In the genomic region with DNA sequence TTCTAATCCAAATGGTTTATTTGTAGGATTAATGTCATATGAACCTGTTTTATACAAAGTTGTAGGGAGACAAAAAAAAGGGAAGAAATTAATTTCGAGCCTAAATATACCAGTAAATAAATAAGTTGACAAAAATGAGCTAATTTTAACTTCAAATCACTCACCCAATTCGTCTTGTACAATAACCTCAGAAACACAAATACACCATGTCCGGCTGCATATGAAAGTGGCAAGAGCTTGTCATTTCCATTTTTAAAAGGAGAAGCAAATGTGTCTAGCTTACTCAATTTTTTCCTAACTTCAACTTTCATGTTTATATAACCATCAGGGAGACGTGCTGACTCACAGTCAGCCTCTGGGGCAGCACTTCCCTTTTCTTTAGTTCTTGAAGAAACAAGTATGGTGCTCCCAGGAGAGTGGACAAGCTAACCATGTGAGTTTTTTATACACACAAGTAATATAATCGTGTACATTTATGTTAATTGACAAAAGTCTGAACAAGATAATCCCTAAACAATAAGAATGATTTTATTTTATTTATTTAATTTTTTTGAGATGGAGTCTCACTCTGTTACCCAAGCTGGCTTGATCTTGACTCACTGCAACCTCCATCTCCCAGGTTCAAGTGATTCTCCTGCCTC, we compare ENCODE assay signal across 1 cellular context.
A peak's percentile ranks its signal among the peaks of the same experiment; 100 is the strongest.
TF ChIP-seq lines count a peak whose summit lies in the region.

No MANE protein-coding gene starts in this region.

TF ChIP-seq in K562, 482 proteins besides CTCF, POLR2A, EP300 and RAD21 (continues in another document):
- TF ChIP-seq ZNF436 (CRISPR knock-in tag; IDR thresholded peaks at IDR 0.05) (no peak), SPI1 (IDR thresholded peaks at IDR 0.05; ENCODE audit: borderline replicate concordance, low read depth, low read length) (peak; percentile 100), JUN (IDR thresholded peaks at IDR 0.05; ENCODE audit: borderline replicate concordance, low read depth, low read length) (peak; percentile 46; the same call in 1 of the 2 replicates), JUN (CRISPR knock-in tag; IDR thresholded peaks at IDR 0.05; ENCODE audit: borderline replicate concordance) (no peak), FOXA3 (CRISPR knock-in tag; conservative IDR thresholded peaks at IDR 0.05 in 1 of 2, IDR thresholded peaks at IDR 0.05 in 1 of 2) (0 out of 4 replicates have a peak, but pooled peaks of 1 of the 2 experiments have one; percentile 38), MYBL2 (IDR thresholded peaks at IDR 0.05; ENCODE audit: low read depth) (no peak), MYBL2 (CRISPR knock-in tag; IDR thresholded peaks at IDR 0.05; ENCODE audit: borderline replicate concordance) (no peak), ZNF175 (CRISPR knock-in tag; IDR thresholded peaks at IDR 0.05; ENCODE audit: low read depth) (no peak), NFYB (IDR thresholded peaks at IDR 0.05; ENCODE audit: extremely low read depth, insufficient read length) (no peak), ZC3H11A (IDR thresholded peaks at IDR 0.05; ENCODE audit: low read depth, low read length) (no peak), ARID1B (IDR thresholded peaks at IDR 0.05) (peak; percentile 68), SMARCC2 (IDR thresholded peaks at IDR 0.05; ENCODE audit: low read depth) (peak; percentile 74), ETS2 (tag; IDR thresholded peaks at IDR 0.05; ENCODE audit: borderline replicate concordance, poor library complexity, severe bottlenecking) (no peak), STAT5A (IDR thresholded peaks at IDR 0.05; ENCODE audit: borderline replicate concordance, low read length) (no peak), MECOM (CRISPR knock-in tag; IDR thresholded peaks at IDR 0.05) (no peak), SMARCA4 (IDR thresholded peaks at IDR 0.05) (peak; percentile 83), RFX1 (IDR thresholded peaks at IDR 0.05) (no peak), ELF1 (tag; IDR thresholded peaks at IDR 0.05) (peak; percentile 42; the same call in 1 of the 2 replicates), ZNF316 (IDR thresholded peaks at IDR 0.05) (peak; percentile 74), BMI1 (IDR thresholded peaks at IDR 0.05; ENCODE audit: low read length) (no peak), GTF2E2 (tag; IDR thresholded peaks at IDR 0.05) (no peak), SOX6 (IDR thresholded peaks at IDR 0.05) (no peak), NUFIP1 (IDR thresholded peaks at IDR 0.05; ENCODE audit: partially characterized antibody) (no peak), ARNT (IDR thresholded peaks at IDR 0.05) (0 out of 4 replicates have a peak, but pooled peaks of 1 of the 2 experiments have one; percentile 59), ETV6 (IDR thresholded peaks at IDR 0.05; ENCODE audit: borderline replicate concordance in 1 of 2, low read depth in 2 of 2, low read length in 1 of 2) (no peak), ETV6 (CRISPR knock-in tag; IDR thresholded peaks at IDR 0.05; ENCODE audit: borderline replicate concordance) (no peak), DACH1 (IDR thresholded peaks at IDR 0.05; ENCODE audit: partially characterized antibody) (no peak), MAFF (IDR thresholded peaks at IDR 0.05; ENCODE audit: low read length) (peak; percentile 82), MCM5 (IDR thresholded peaks at IDR 0.05; ENCODE audit: low read depth) (no peak), BRD9 (IDR thresholded peaks at IDR 0.05; ENCODE audit: low read depth, partially characterized antibody) (no peak), KHSRP (IDR thresholded peaks at IDR 0.05) (no peak), LEF1 (IDR thresholded peaks at IDR 0.05) (peak; percentile 61; the same call in 1 of the 2 replicates)
- TF ChIP-seq, protein P1, sequence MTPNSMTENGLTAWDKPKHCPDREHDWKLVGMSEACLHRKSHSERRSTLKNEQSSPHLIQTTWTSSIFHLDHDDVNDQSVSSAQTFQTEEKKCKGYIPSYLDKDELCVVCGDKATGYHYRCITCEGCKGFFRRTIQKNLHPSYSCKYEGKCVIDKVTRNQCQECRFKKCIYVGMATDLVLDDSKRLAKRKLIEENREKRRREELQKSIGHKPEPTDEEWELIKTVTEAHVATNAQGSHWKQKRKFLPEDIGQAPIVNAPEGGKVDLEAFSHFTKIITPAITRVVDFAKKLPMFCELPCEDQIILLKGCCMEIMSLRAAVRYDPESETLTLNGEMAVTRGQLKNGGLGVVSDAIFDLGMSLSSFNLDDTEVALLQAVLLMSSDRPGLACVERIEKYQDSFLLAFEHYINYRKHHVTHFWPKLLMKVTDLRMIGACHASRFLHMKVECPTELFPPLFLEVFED (CRISPR knock-in tag; conservative IDR thresholded peaks at IDR 0.05): no peak
- TF ChIP-seq, protein P2, sequence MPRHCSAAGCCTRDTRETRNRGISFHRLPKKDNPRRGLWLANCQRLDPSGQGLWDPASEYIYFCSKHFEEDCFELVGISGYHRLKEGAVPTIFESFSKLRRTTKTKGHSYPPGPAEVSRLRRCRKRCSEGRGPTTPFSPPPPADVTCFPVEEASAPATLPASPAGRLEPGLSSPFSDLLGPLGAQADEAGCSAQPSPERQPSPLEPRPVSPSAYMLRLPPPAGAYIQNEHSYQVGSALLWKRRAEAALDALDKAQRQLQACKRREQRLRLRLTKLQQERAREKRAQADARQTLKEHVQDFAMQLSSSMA (CRISPR knock-in tag; IDR thresholded peaks at IDR 0.05): no peak
- TF ChIP-seq, protein P3, sequence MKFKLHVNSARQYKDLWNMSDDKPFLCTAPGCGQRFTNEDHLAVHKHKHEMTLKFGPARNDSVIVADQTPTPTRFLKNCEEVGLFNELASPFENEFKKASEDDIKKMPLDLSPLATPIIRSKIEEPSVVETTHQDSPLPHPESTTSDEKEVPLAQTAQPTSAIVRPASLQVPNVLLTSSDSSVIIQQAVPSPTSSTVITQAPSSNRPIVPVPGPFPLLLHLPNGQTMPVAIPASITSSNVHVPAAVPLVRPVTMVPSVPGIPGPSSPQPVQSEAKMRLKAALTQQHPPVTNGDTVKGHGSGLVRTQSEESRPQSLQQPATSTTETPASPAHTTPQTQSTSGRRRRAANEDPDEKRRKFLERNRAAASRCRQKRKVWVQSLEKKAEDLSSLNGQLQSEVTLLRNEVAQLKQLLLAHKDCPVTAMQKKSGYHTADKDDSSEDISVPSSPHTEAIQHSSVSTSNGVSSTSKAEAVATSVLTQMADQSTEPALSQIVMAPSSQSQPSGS (CRISPR knock-in tag; IDR thresholded peaks at IDR 0.05): no peak
- TF ChIP-seq, protein P4, sequence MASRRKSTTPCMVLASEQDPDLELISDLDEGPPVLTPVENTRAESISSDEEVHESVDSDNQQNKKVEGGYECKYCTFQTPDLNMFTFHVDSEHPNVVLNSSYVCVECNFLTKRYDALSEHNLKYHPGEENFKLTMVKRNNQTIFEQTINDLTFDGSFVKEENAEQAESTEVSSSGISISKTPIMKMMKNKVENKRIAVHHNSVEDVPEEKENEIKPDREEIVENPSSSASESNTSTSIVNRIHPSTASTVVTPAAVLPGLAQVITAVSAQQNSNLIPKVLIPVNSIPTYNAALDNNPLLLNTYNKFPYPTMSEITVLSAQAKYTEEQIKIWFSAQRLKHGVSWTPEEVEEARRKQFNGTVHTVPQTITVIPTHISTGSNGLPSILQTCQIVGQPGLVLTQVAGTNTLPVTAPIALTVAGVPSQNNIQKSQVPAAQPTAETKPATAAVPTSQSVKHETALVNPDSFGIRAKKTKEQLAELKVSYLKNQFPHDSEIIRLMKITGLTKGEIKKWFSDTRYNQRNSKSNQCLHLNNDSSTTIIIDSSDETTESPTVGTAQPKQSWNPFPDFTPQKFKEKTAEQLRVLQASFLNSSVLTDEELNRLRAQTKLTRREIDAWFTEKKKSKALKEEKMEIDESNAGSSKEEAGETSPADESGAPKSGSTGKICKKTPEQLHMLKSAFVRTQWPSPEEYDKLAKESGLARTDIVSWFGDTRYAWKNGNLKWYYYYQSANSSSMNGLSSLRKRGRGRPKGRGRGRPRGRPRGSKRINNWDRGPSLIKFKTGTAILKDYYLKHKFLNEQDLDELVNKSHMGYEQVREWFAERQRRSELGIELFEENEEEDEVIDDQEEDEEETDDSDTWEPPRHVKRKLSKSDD (conservative IDR thresholded peaks at IDR 0.05; ENCODE audit: low read length): no peak
- TF ChIP-seq, protein P5, sequence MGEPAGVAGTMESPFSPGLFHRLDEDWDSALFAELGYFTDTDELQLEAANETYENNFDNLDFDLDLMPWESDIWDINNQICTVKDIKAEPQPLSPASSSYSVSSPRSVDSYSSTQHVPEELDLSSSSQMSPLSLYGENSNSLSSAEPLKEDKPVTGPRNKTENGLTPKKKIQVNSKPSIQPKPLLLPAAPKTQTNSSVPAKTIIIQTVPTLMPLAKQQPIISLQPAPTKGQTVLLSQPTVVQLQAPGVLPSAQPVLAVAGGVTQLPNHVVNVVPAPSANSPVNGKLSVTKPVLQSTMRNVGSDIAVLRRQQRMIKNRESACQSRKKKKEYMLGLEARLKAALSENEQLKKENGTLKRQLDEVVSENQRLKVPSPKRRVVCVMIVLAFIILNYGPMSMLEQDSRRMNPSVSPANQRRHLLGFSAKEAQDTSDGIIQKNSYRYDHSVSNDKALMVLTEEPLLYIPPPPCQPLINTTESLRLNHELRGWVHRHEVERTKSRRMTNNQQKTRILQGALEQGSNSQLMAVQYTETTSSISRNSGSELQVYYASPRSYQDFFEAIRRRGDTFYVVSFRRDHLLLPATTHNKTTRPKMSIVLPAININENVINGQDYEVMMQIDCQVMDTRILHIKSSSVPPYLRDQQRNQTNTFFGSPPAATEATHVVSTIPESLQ (CRISPR knock-in tag; IDR thresholded peaks at IDR 0.05): no peak
- TF ChIP-seq, protein P6, sequence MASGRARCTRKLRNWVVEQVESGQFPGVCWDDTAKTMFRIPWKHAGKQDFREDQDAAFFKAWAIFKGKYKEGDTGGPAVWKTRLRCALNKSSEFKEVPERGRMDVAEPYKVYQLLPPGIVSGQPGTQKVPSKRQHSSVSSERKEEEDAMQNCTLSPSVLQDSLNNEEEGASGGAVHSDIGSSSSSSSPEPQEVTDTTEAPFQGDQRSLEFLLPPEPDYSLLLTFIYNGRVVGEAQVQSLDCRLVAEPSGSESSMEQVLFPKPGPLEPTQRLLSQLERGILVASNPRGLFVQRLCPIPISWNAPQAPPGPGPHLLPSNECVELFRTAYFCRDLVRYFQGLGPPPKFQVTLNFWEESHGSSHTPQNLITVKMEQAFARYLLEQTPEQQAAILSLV (tag; IDR thresholded peaks at IDR 0.05): no peak
- TF ChIP-seq, protein P7, sequence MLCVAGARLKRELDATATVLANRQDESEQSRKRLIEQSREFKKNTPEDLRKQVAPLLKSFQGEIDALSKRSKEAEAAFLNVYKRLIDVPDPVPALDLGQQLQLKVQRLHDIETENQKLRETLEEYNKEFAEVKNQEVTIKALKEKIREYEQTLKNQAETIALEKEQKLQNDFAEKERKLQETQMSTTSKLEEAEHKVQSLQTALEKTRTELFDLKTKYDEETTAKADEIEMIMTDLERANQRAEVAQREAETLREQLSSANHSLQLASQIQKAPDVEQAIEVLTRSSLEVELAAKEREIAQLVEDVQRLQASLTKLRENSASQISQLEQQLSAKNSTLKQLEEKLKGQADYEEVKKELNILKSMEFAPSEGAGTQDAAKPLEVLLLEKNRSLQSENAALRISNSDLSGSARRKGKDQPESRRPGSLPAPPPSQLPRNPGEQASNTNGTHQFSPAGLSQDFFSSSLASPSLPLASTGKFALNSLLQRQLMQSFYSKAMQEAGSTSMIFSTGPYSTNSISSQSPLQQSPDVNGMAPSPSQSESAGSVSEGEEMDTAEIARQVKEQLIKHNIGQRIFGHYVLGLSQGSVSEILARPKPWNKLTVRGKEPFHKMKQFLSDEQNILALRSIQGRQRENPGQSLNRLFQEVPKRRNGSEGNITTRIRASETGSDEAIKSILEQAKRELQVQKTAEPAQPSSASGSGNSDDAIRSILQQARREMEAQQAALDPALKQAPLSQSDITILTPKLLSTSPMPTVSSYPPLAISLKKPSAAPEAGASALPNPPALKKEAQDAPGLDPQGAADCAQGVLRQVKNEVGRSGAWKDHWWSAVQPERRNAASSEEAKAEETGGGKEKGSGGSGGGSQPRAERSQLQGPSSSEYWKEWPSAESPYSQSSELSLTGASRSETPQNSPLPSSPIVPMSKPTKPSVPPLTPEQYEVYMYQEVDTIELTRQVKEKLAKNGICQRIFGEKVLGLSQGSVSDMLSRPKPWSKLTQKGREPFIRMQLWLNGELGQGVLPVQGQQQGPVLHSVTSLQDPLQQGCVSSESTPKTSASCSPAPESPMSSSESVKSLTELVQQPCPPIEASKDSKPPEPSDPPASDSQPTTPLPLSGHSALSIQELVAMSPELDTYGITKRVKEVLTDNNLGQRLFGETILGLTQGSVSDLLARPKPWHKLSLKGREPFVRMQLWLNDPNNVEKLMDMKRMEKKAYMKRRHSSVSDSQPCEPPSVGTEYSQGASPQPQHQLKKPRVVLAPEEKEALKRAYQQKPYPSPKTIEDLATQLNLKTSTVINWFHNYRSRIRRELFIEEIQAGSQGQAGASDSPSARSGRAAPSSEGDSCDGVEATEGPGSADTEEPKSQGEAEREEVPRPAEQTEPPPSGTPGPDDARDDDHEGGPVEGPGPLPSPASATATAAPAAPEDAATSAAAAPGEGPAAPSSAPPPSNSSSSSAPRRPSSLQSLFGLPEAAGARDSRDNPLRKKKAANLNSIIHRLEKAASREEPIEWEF (CRISPR knock-in tag; IDR thresholded peaks at IDR 0.05): 0 out of 2 replicates have a peak, but pooled peaks have one; percentile 23
- TF ChIP-seq, protein P8, sequence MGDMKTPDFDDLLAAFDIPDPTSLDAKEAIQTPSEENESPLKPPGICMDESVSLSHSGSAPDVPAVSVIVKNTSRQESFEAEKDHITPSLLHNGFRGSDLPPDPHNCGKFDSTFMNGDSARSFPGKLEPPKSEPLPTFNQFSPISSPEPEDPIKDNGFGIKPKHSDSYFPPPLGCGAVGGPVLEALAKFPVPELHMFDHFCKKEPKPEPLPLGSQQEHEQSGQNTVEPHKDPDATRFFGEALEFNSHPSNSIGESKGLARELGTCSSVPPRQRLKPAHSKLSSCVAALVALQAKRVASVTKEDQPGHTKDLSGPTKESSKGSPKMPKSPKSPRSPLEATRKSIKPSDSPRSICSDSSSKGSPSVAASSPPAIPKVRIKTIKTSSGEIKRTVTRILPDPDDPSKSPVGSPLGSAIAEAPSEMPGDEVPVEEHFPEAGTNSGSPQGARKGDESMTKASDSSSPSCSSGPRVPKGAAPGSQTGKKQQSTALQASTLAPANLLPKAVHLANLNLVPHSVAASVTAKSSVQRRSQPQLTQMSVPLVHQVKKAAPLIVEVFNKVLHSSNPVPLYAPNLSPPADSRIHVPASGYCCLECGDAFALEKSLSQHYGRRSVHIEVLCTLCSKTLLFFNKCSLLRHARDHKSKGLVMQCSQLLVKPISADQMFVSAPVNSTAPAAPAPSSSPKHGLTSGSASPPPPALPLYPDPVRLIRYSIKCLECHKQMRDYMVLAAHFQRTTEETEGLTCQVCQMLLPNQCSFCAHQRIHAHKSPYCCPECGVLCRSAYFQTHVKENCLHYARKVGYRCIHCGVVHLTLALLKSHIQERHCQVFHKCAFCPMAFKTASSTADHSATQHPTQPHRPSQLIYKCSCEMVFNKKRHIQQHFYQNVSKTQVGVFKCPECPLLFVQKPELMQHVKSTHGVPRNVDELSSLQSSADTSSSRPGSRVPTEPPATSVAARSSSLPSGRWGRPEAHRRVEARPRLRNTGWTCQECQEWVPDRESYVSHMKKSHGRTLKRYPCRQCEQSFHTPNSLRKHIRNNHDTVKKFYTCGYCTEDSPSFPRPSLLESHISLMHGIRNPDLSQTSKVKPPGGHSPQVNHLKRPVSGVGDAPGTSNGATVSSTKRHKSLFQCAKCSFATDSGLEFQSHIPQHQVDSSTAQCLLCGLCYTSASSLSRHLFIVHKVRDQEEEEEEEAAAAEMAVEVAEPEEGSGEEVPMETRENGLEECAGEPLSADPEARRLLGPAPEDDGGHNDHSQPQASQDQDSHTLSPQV (IDR thresholded peaks at IDR 0.05): peak; percentile 83
